In genomic region chr4:188728359-188728758, GRCh38 we compare ENCODE assay signal across 26 cellular contexts.
"Had no signal": no experiment of that assay in that cellular context is flagged by ENCODE, and none has a peak within 500 bp of the region (broad histone marks: within the 10 kb centered on the region; RNA-seq: fewer than 3 reads in every experiment).

No MANE protein-coding gene starts in this region.

- H3K27ac ChIP-seq: adrenal gland, ascending aorta, brain microvascular endothelial cell, coronary artery, dorsolateral prefrontal cortex, parathyroid adenoma, psoas muscle, right atrium auricular region, spleen, suprapubic skin, tibial artery had no signal

- H3K4me1 ChIP-seq: adrenal gland, parathyroid adenoma, psoas muscle, right atrium auricular region, spleen, suprapubic skin, tibial artery had no signal

- H3K9me3 ChIP-seq: adrenal gland, ascending aorta, psoas muscle, right atrium auricular region, tibial artery had no signal

- H3K9ac ChIP-seq: parathyroid adenoma had no signal

- FAIRE-seq: endothelial cell of umbilical vein had no signal

- ATAC-seq: activated CD4-positive, alpha-beta T cell treated with anti-CD3 and anti-CD28 coated beads for 36 hours; activated T-cell treated with anti-CD3 and anti-CD28 coated beads, Interleukin-2, amount 50 U/mL, for 72 hours; effector memory CD8-positive, alpha-beta T cell; left cardiac atrium; left ventricle myocardium superior; naive thymus-derived CD4-positive, alpha-beta T cell; psoas muscle had no signal

- H3K27me3 ChIP-seq: adrenal gland, ascending aorta, brain microvascular endothelial cell, dorsolateral prefrontal cortex, right atrium auricular region, spleen, suprapubic skin, tibial artery had no signal

- H2AFZ ChIP-seq: parathyroid adenoma had no signal

- H3K36me3 ChIP-seq: adrenal gland, ascending aorta, brain microvascular endothelial cell, right atrium auricular region, spleen, suprapubic skin, tibial artery had no signal

- H3K79me2 ChIP-seq: parathyroid adenoma had no signal

- DNase-seq: activated CD4-positive, alpha-beta T cell treated with anti-CD3 and anti-CD28 coated beads for 36 hours; activated CD4-positive, CD25-positive, alpha-beta regulatory T cell; activated naive CD4-positive, alpha-beta T cell treated with Interleukin-2 at 50 U/mL for 16 hours; activated T-cell treated with anti-CD3 and anti-CD28 coated beads for 4 hours; activated T-cell treated with anti-CD3 and anti-CD28 coated beads, Interleukin-2, amount 50 U/mL, for 72 hours; adrenal gland; brain microvascular endothelial cell; dorsolateral prefrontal cortex; effector memory CD8-positive, alpha-beta T cell; islet precursor cell; left cardiac atrium; left ventricle myocardium superior; mammary epithelial cell; midbrain; naive thymus-derived CD4-positive, alpha-beta T cell; occipital lobe; psoas muscle; spleen; stimulated activated naive CD4-positive, alpha-beta T cell; tibial artery had no signal

- H3K4me3 ChIP-seq: adrenal gland, ascending aorta, coronary artery, dorsolateral prefrontal cortex, psoas muscle, right atrium auricular region, spleen, suprapubic skin, tibial artery had no signal
